8 cellular contexts compared by ENCODE assay signal in the genomic region with DNA sequence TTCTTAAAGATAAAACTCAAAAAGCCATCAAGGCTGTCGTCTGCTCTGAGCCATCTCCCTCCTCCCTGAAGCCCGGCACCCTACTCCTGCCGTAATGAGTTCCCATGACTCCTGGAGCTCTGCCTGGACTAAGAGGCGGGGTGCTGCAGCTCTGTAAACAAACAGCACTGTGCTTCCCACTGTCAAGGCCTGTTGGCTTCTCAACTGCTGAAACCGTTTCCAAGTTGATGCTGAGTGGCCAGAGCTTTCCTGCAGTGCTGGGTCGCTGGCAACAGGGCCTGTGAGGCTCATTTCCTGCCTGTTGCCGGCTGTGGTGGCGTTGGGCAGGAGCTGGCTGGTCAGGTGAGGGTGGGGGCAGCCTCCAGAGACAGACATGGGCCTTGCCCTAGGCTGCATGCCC. TPM values are rescaled to one million over a fixed set of nuclear protein-coding genes. Genes with fewer than 3 reads are reported as not detected.
DNase-seq lines count a peak whose midpoint lies in the region; ATAC-seq and TF ChIP-seq lines count a peak whose summit lies in the region.

No MANE protein-coding gene starts in this region.

- peak overlapping the region; percentile 24 for H3K9ac ChIP-seq in muscle layer of colon (ENCODE audit: low read length)

- H3K36me3 ChIP-seq in muscle layer of colon (ENCODE audit: insufficient read depth, low read length) = peaks cover 31% of the 10 kb centered on the region

- TF ChIP-seq CTCF in AG09319 (IDR thresholded peaks at IDR 0.05; ENCODE audit: low read depth, low read length) = no peak
- peak in 20 of 56 donors; percentile 10 to 51 (median 28) for TF ChIP-seq CTCF in dorsolateral prefrontal cortex (IDR thresholded peaks at IDR 0.05 in 54 of 56, conservative IDR thresholded peaks at IDR 0.05 in 2 of 56; ENCODE audit: low read depth in 1 of 56, partially characterized antibody in 56 of 56)

- peak overlapping the region; percentile 76 to 99 (median 96) for H3K27ac ChIP-seq in dorsolateral prefrontal cortex
- peak overlapping the region; percentile 81 for H3K27ac ChIP-seq in muscle layer of colon (ENCODE audit: low read depth, low read length)

- DNase-seq in AG09319 (ENCODE audit: extremely low read depth, low read depth) = peak; percentile 91
- peak; percentile 68 for DNase-seq in NCI-H2107 (lab: John Stamatoyannopoulos, UW)
- peak; percentile 60 to 93 (median 86) for DNase-seq in dorsolateral prefrontal cortex
- DNase-seq in COLO829 (ENCODE audit: low spot score) = no peak
- no peak for DNase-seq in HEK293T (ENCODE audit: extremely low spot score)
- no peak for DNase-seq in iPS-NIHi7 (ENCODE audit: extremely low spot score)

- H3K4me3 ChIP-seq in dorsolateral prefrontal cortex (peak overlapping the region in 13 of 59 donors; percentile 2 to 38 (median 11)), muscle layer of colon (ENCODE audit: low read depth in 1 of 2, low read length in 2 of 2) (peak overlapping the region in 1 of 2 donors; percentile 41)

- ATAC-seq in GM18517 (IDR thresholded peaks at IDR 0.05; ENCODE audit: unreplicated experiment) = no peak

- H3K27me3 ChIP-seq in dorsolateral prefrontal cortex = no peaks in the 10 kb centered on the region
- H3K27me3 ChIP-seq in muscle layer of colon (ENCODE audit: control insufficient read depth in 1 of 2, insufficient read depth in 2 of 2, low read length in 2 of 2) = no peaks in the 10 kb centered on the region

- CTCF ChIA-PET in HEK293T (lab: Yijun Ruan, JAX) = interaction anchor here (0.6 to 0.7 kb wide), 2 partner anchors 12 to 129 kb away, joined by 3 read pairs; no protein-coding TSS in a partner anchor

- POLR2A ChIA-PET in HEK293T (lab: Yijun Ruan, JAX) = no interaction called here

- H3K9me3 ChIP-seq in muscle layer of colon (ENCODE audit: low read length) = no peaks in the 10 kb centered on the region

- peaks cover 64% of the 10 kb centered on the region for H3K4me1 ChIP-seq in muscle layer of colon (ENCODE audit: insufficient read depth, low read length)

- intact Hi-C loops in dorsolateral prefrontal cortex (cut with DNase I) = loop anchor here (5.0 to 10.0 kb wide), 6 partner anchors 58 to 383 kb away; partner anchors contain the start of genes ELL (in 1 of the 2), FKBP8 (in 1 of the 2), REX1BD (in 1 of the 2) and UBA52 (in 1 of the 2)

TF ChIP-seq in HEK293T, 16 proteins besides CTCF, POLR2A, EP300 and RAD21:
- no peak for TF ChIP-seq SUZ12 (IDR thresholded peaks at IDR 0.05)
- TF ChIP-seq ELF4 (IDR thresholded peaks at IDR 0.05) = no peak
- TF ChIP-seq TARDBP (IDR thresholded peaks at IDR 0.05) = no peak
- TF ChIP-seq SP1 (IDR thresholded peaks at IDR 0.05) = no peak
- TF ChIP-seq PKNOX1 (IDR thresholded peaks at IDR 0.05) = no peak
- TF ChIP-seq NFRKB (IDR thresholded peaks at IDR 0.05) = no peak
- no peak for TF ChIP-seq CTBP1 (IDR thresholded peaks at IDR 0.05; ENCODE audit: borderline replicate concordance)
- no peak for TF ChIP-seq L3MBTL2 (conservative IDR thresholded peaks at IDR 0.05)
- TF ChIP-seq BHLHE40 (IDR thresholded peaks at IDR 0.05; ENCODE audit: borderline replicate concordance) = no peak
- TF ChIP-seq FOXM1 (IDR thresholded peaks at IDR 0.05; ENCODE audit: borderline replicate concordance) = no peak
- no peak for TF ChIP-seq FOXK2 (IDR thresholded peaks at IDR 0.05)
- no peak for TF ChIP-seq LEF1 (IDR thresholded peaks at IDR 0.05; ENCODE audit: borderline replicate concordance)
- TF ChIP-seq ZNF384 (IDR thresholded peaks at IDR 0.05) = no peak
- no peak for TF ChIP-seq HDGF (IDR thresholded peaks at IDR 0.05; ENCODE audit: borderline replicate concordance)
- TF ChIP-seq FOXA1 (IDR thresholded peaks at IDR 0.05) = no peak
- no peak for TF ChIP-seq ARNT (IDR thresholded peaks at IDR 0.05)
TF ChIP-seq in HEK293T: peak in this region for 0.

RNA-seq across cellular contexts. Expression of gene ISYNA1, which starts 26.7 kb away (rescaled TPM):
- total RNA-seq in dorsolateral prefrontal cortex = 100 to 1,000 TPM in 1 of 120 experiments, 10 to 100 TPM in 118, 1 to 10 TPM in 1; 7.4 to 118 (median 26.3) TPM

RNA-seq across cellular contexts. Expression of gene SSBP4, which starts 45.4 kb away (rescaled TPM):
- total RNA-seq in dorsolateral prefrontal cortex = 100 to 1,000 TPM in 39 of 120 experiments, 10 to 100 TPM in 81; 42.5 to 168 (median 93.8) TPM

RNA-seq across cellular contexts. Expression of gene ELL, which starts 57.2 kb away (rescaled TPM):
- 10 to 100 TPM in 119 of 120 experiments, 1 to 10 TPM in 1; 9.4 to 22.3 (median 15.4) TPM for total RNA-seq in dorsolateral prefrontal cortex

Comparison
In these comparisons a context has a peak if more than half of its experiments do, and no peak if none do; other contexts are left out.
1. DNase-seq: peak in AG09319 (single experiment), NCI-H2107 (single experiment) and dorsolateral prefrontal cortex (10 of 10); none in COLO829 (single experiment), HEK293T (single experiment) and iPS-NIHi7 (single experiment).